ENCODE assay signal across 33 cellular contexts in genomic region chr1:66596191-66596590, GRCh38.
"Had no signal": no experiment of that assay in that cellular context is flagged by ENCODE, and none has a peak within 500 bp of the region (broad histone marks: within the 10 kb centered on the region; RNA-seq: fewer than 3 reads in every experiment).

No MANE protein-coding gene starts in this region.

- ATAC-seq: activated CD4-positive, CD25-positive, alpha-beta regulatory T cell treated with anti-CD3 and anti-CD28 coated beads, Interleukin-2, amount 50 U/mL, for 24 hours; activated naive CD4-positive, alpha-beta T cell treated with anti-CD3 and anti-CD28 coated beads, Interleukin-2, amount 50 U/mL, for 72 hours; body of pancreas; gastroesophageal sphincter; heart right ventricle; T-helper 17 cell had no signal

- H3K27ac Mint-ChIP-seq: activated B cell treated with CpG ODN at 0.5 μM for 24 hours; activated naive CD4-positive, alpha-beta T cell treated with anti-CD3 and anti-CD28 coated beads, Interleukin-2, amount 10 ng/mL, durations not matched to agents 7 days and 5 days; activated naive CD4-positive, alpha-beta T cell treated with anti-CD3 and anti-CD28 coated beads, Interleukin-2, amount 50 U/mL, for 72 hours; activated T-cell treated with anti-CD3 and anti-CD28 coated beads, Interleukin-2, amount 50 U/mL, for 24 hours; activated T-cell treated with anti-CD3 and anti-CD28 coated beads, Interleukin-2, amount 50 U/mL, for 72 hours; T-helper 17 cell; T-helper 2 cell treated with Interferon-gamma antibody and Interleukin-4, amounts not matched to agents 5 μg/mL and 100 μg/mL, for 36 hours had no signal

- FAIRE-seq: endometrium, endothelial cell of umbilical vein had no signal

- H3K9me3 Mint-ChIP-seq: activated naive CD4-positive, alpha-beta T cell treated with anti-CD3 and anti-CD28 coated beads, Interleukin-2, amount 10 ng/mL, durations not matched to agents 7 days and 5 days; activated T-cell treated with anti-CD3 and anti-CD28 coated beads, Interleukin-2, amount 50 U/mL, for 24 hours; T-helper 2 cell treated with Interferon-gamma antibody and Interleukin-4, amounts not matched to agents 5 μg/mL and 100 μg/mL, for 36 hours had no signal

- H3K27me3 ChIP-seq: adrenal gland, body of pancreas, colonic mucosa, esophagus squamous epithelium, gastroesophageal sphincter, heart right ventricle had no signal

- H3K27me3 Mint-ChIP-seq: activated naive CD4-positive, alpha-beta T cell treated with anti-CD3 and anti-CD28 coated beads, Interleukin-2, amount 10 ng/mL, durations not matched to agents 7 days and 5 days had no signal

- H3K27ac ChIP-seq: adrenal gland, body of pancreas, colonic mucosa, epithelial cell of prostate, esophagus squamous epithelium, gastroesophageal sphincter, heart right ventricle, WERI-Rb-1 had no signal

- H3K9me3 ChIP-seq: adrenal gland, colonic mucosa, esophagus squamous epithelium, gastroesophageal sphincter had no signal

- H3K36me3 Mint-ChIP-seq: activated naive CD4-positive, alpha-beta T cell treated with anti-CD3 and anti-CD28 coated beads, Interleukin-2, amount 10 ng/mL, durations not matched to agents 7 days and 5 days; activated naive CD4-positive, alpha-beta T cell treated with anti-CD3 and anti-CD28 coated beads, Interleukin-2, amount 50 U/mL, for 72 hours had no signal

- H3K4me1 Mint-ChIP-seq: activated B cell treated with CpG ODN at 0.5 μM for 24 hours; activated naive CD4-positive, alpha-beta T cell treated with anti-CD3 and anti-CD28 coated beads, Interleukin-2, amount 10 ng/mL, durations not matched to agents 7 days and 5 days; T-helper 17 cell had no signal

- H3K4me3 ChIP-seq: adrenal gland, body of pancreas, colonic mucosa, esophagus squamous epithelium, gastroesophageal sphincter, heart right ventricle had no signal

- DNase-seq: activated B cell treated with CpG ODN at 0.5 μM for 24 hours; activated CD4-positive, alpha-beta T cell treated with anti-CD3 and anti-CD28 coated beads for 48 hours; activated CD4-positive, alpha-beta T cell treated with anti-CD3 and anti-CD28 coated beads, Interleukin-2, amount 50 U/mL, for 1 hour; activated CD4-positive, alpha-beta T cell treated with anti-CD3 and anti-CD28 coated beads, Interleukin-2, amount 50 U/mL, for 48 hours; activated CD8-positive, alpha-beta memory T cell treated with anti-CD3 and anti-CD28 coated beads, Interleukin-2, amount 50 U/mL, for 48 hours; activated gamma-delta T cell; activated naive CD4-positive, alpha-beta T cell; activated naive CD4-positive, alpha-beta T cell treated with anti-CD3 and anti-CD28 coated beads, Interleukin-2, amount 10 ng/mL, durations not matched to agents 7 days and 5 days; activated T-cell treated with anti-CD3 and anti-CD28 coated beads for 4 hours; activated T-cell treated with anti-CD3 and anti-CD28 coated beads, Interleukin-2, amount 50 U/mL, for 24 hours; adrenal gland; amygdala; aorta; body of pancreas; central memory CD4-positive, alpha-beta T cell; cerebellar nuclear complex; colonic mucosa; effector CD8-positive, alpha-beta T cell; esophagus squamous epithelium; foreskin melanocyte; heart right ventricle; T-helper 1 cell; T-helper 17 cell; T1000; WERI-Rb-1 had no signal

- H3K4me1 ChIP-seq: adrenal gland, body of pancreas, colonic mucosa, esophagus squamous epithelium, gastroesophageal sphincter had no signal

- H3K4me3 Mint-ChIP-seq: activated B cell treated with CpG ODN at 0.5 μM for 24 hours; activated naive CD4-positive, alpha-beta T cell treated with anti-CD3 and anti-CD28 coated beads, Interleukin-2, amount 10 ng/mL, durations not matched to agents 7 days and 5 days; activated T-cell treated with anti-CD3 and anti-CD28 coated beads, Interleukin-2, amount 50 U/mL, for 24 hours; activated T-cell treated with anti-CD3 and anti-CD28 coated beads, Interleukin-2, amount 50 U/mL, for 72 hours; T-helper 17 cell; T-helper 2 cell treated with Interferon-gamma antibody and Interleukin-4, amounts not matched to agents 5 μg/mL and 100 μg/mL, for 36 hours had no signal

- H3K36me3 ChIP-seq: adrenal gland, colonic mucosa, esophagus squamous epithelium had no signal
